ENCODE assay signal across 2 cellular contexts in the genomic region with DNA sequence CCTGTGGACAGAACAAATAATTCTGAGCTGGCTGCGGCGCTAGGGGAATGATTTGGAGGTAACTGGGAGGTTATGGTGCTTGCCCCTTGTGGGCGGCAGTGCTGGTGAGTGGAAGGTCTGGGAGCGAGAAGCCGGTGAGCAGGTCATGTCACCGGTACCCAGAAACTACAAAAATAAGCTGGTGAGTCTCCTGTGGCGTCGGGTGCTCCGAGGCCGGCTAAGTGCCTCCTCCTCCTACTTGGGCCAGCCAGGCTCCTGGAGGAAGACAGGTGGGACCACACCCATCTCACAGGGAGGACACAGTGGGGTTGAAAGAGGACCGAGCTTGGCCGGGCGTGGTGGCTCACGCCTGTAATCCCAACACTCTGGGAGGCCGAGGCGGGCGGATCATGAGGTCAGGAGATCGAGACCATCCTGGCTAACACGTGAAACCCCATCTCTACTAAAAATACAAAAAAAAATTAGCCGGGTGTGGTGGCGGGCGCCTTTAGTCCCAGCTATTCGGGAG. TPM values are rescaled to one million over a fixed set of nuclear protein-coding genes. Genes with fewer than 3 reads are reported as not detected.
"Had no signal": no experiment of that assay in that cellular context is flagged by ENCODE, and none has a peak within 500 bp of the region (broad histone marks: within the 10 kb centered on the region; RNA-seq: fewer than 3 reads in every experiment).

No MANE protein-coding gene starts in this region.

RNA-seq across cellular contexts. Expression of a gene that starts 4.0 kb away (rescaled TPM):
- total RNA-seq: natural killer cell treated with Interleukin-12 subunit alpha and Interleukin-12 subunit beta and Interleukin-15 and Interleukin-18, amount 100 ng/mL, for 72 hours; neural crest cell had no signal
